In the genomic region with DNA sequence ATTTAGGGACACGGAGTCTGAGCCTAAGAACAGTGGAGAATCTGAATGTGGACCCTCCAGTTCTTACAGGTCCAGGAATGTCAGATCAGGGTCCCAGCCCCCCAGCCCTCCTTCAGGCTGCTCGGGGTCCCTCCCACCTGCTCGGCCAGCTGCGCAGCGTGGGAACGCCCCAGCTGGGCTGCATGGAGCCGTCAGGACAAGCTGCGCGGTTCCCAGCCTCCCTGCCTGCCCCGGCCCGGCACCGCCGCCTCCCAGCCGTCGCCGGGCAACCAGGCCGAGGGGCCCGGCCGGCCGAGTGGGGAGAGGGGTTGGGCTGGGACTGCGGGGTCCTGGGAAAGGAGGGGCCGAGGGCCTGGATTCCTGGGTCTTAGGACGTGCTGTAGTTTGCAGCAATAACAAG, we compare ENCODE assay signal across 1 cellular context.
TF ChIP-seq lines count a peak whose summit lies in the region.

No MANE protein-coding gene starts in this region.

TF ChIP-seq in IMR-90, 13 proteins besides CTCF, POLR2A, EP300 and RAD21 (continued from another document):
- TF ChIP-seq USF2 (IDR thresholded peaks at IDR 0.05; ENCODE audit: low read depth, low read length), result no peak
- no peak for TF ChIP-seq MAZ (IDR thresholded peaks at IDR 0.05; ENCODE audit: borderline replicate concordance, low read depth, low read length)
- no peak for TF ChIP-seq MAFK (IDR thresholded peaks at IDR 0.05; ENCODE audit: low read depth, low read length)
- TF ChIP-seq CEBPB (IDR thresholded peaks at IDR 0.05; ENCODE audit: low read depth, low read length), result no peak
